8 cellular contexts compared by ENCODE assay signal in the genomic region with DNA sequence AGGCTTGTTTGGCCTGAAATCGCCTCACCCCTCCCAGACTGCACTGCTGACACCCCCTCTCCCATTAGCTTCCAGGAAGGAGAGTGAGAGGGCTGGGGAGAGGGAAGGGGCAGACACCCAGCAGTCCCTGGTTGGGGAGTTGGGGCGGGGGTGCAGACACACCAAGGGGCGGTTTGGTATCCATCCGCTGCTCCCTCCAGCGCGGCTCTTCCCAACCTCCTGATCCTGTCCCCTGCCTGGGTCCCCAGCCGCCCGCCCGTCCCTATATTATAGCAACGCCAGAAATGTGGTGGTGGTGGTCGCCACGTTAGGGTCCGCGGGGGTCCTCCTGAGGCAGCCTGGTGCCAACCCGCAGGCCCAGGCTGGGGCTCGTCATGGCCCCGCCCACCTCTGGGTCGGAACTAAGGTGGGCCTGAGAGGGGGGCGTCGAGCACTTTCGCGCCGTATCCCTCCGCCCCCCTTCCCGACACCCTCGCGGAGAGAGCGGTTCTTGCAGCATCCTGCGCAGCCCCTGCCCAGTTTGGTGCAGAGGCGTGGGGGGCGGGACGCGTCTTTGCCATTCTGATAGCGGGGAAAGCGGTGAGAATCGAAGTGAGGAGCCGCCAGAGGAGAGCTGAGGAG. TPM values are rescaled to one million over a fixed set of nuclear protein-coding genes. Genes with fewer than 3 reads are reported as not detected.
DNase-seq lines count a peak whose midpoint lies in the region; ATAC-seq lines count a peak whose summit lies in the region.
"Had no signal": no experiment of that assay in that cellular context is flagged by ENCODE, and none has a peak within 500 bp of the region (broad histone marks: within the 10 kb centered on the region; RNA-seq: fewer than 3 reads in every experiment).

No MANE protein-coding gene starts in this region.

- H3K4me1 ChIP-seq in iPS-18a (ENCODE audit: control insufficient read depth, low read depth, low read length): peaks cover 5% of the 10 kb centered on the region

- H3K36me3 Mint-ChIP-seq in activated T-helper 2 cell treated with anti-CD3 and anti-CD28 coated beads, Interferon-gamma antibody, Interleukin-2, Interleukin-4, amounts not matched to agents 10 μg/mL and 5 μg/mL and 100 μg/mL, durations not matched to agents 14 hours and 24 hours and 36 hours (ENCODE audit: low read depth): no peaks in the 10 kb centered on the region
- H3K36me3 Mint-ChIP-seq in stimulated activated naive B cell treated with anti-CD40 and anti-IgM and Interleukin-4, amounts not matched to agents 10 μg/mL and 1 μg/mL and 100 μg/mL, for 72 hours: no peaks in the 10 kb centered on the region

- H3K4me1 Mint-ChIP-seq in activated T-helper 2 cell treated with anti-CD3 and anti-CD28 coated beads, Interferon-gamma antibody, Interleukin-2, Interleukin-4, amounts not matched to agents 10 μg/mL and 5 μg/mL and 100 μg/mL, durations not matched to agents 14 hours and 24 hours and 36 hours (ENCODE audit: low read depth): no peaks in the 10 kb centered on the region
- peaks cover 2 to 6% of the 10 kb centered on the region in 2 donors for H3K4me1 Mint-ChIP-seq in stimulated activated naive B cell treated with anti-CD40 and anti-IgM and Interleukin-4, amounts not matched to agents 10 μg/mL and 1 μg/mL and 100 μg/mL, for 72 hours

- ATAC-seq in HG02981 (IDR thresholded peaks at IDR 0.05; ENCODE audit: unreplicated experiment): peak; percentile 37
- ATAC-seq in stimulated activated naive B cell treated with anti-CD40 and anti-IgM and Interleukin-4, amounts not matched to agents 10 μg/mL and 1 μg/mL and 100 μg/mL, for 72 hours (replicated peaks): peak; percentile 29 to 34
- no peak for ATAC-seq in GM18861 (IDR thresholded peaks at IDR 0.05; ENCODE audit: unreplicated experiment)
- no peak for ATAC-seq in GM18511 (IDR thresholded peaks at IDR 0.05; ENCODE audit: unreplicated experiment)

- H3K9me3 Mint-ChIP-seq in activated T-helper 2 cell treated with anti-CD3 and anti-CD28 coated beads, Interferon-gamma antibody, Interleukin-2, Interleukin-4, amounts not matched to agents 10 μg/mL and 5 μg/mL and 100 μg/mL, durations not matched to agents 14 hours and 24 hours and 36 hours: no peaks in the 10 kb centered on the region
- no peaks in the 10 kb centered on the region for H3K9me3 Mint-ChIP-seq in stimulated activated naive B cell treated with anti-CD40 and anti-IgM and Interleukin-4, amounts not matched to agents 10 μg/mL and 1 μg/mL and 100 μg/mL, for 72 hours

- no peak for DNase-seq in activated T-helper 2 cell treated with anti-CD3 and anti-CD28 coated beads, Interferon-gamma antibody, Interleukin-2, Interleukin-4, amounts not matched to agents 10 μg/mL and 5 μg/mL and 100 μg/mL, durations not matched to agents 14 hours and 24 hours and 36 hours (ENCODE audit: low spot score)
- no peak for DNase-seq in stimulated activated naive B cell treated with anti-CD40 and anti-IgM and Interleukin-4, amounts not matched to agents 10 μg/mL and 1 μg/mL and 100 μg/mL, for 72 hours
- DNase-seq in mucosa of gallbladder (ENCODE audit: low spot score): no peak

- H3K27me3 ChIP-seq in iPS-18a (ENCODE audit: control insufficient read depth, insufficient read depth, low read length): no peaks in the 10 kb centered on the region

- H3K36me3 ChIP-seq in iPS-18a (ENCODE audit: control insufficient read depth, low read depth, low read length): no peaks in the 10 kb centered on the region

- peak overlapping the region; percentile 62 for H3K4me3 ChIP-seq in iPS-18a (ENCODE audit: low read length)

- H3K27me3 Mint-ChIP-seq in activated T-helper 2 cell treated with anti-CD3 and anti-CD28 coated beads, Interferon-gamma antibody, Interleukin-2, Interleukin-4, amounts not matched to agents 10 μg/mL and 5 μg/mL and 100 μg/mL, durations not matched to agents 14 hours and 24 hours and 36 hours (ENCODE audit: low read depth): peaks cover 5% of the 10 kb centered on the region
- H3K27me3 Mint-ChIP-seq in stimulated activated naive B cell treated with anti-CD40 and anti-IgM and Interleukin-4, amounts not matched to agents 10 μg/mL and 1 μg/mL and 100 μg/mL, for 72 hours: peaks cover 20 to 24% of the 10 kb centered on the region in 2 donors

- peak overlapping the region; percentile 69 for H3K4me3 Mint-ChIP-seq in activated T-helper 2 cell treated with anti-CD3 and anti-CD28 coated beads, Interferon-gamma antibody, Interleukin-2, Interleukin-4, amounts not matched to agents 10 μg/mL and 5 μg/mL and 100 μg/mL, durations not matched to agents 14 hours and 24 hours and 36 hours (ENCODE audit: low read depth)
- peak overlapping the region; percentile 83 to 84 for H3K4me3 Mint-ChIP-seq in stimulated activated naive B cell treated with anti-CD40 and anti-IgM and Interleukin-4, amounts not matched to agents 10 μg/mL and 1 μg/mL and 100 μg/mL, for 72 hours

- peaks cover 12% of the 10 kb centered on the region for H3K9me3 ChIP-seq in iPS-18a (ENCODE audit: control insufficient read depth, low read depth, low read length)

- H3K27ac Mint-ChIP-seq in activated T-helper 2 cell treated with anti-CD3 and anti-CD28 coated beads, Interferon-gamma antibody, Interleukin-2, Interleukin-4, amounts not matched to agents 10 μg/mL and 5 μg/mL and 100 μg/mL, durations not matched to agents 14 hours and 24 hours and 36 hours: no peak overlapping the region
- no peak overlapping the region for H3K27ac Mint-ChIP-seq in stimulated activated naive B cell treated with anti-CD40 and anti-IgM and Interleukin-4, amounts not matched to agents 10 μg/mL and 1 μg/mL and 100 μg/mL, for 72 hours

- H3K27ac ChIP-seq in iPS-18a (ENCODE audit: low read length): no peak overlapping the region
- H3K27ac ChIP-seq: KMS-11 had no signal

- intact Hi-C loops in activated T-helper 2 cell treated with anti-CD3 and anti-CD28 coated beads, Interferon-gamma antibody, Interleukin-2, Interleukin-4, amounts not matched to agents 10 μg/mL and 5 μg/mL and 100 μg/mL, durations not matched to agents 14 hours and 24 hours and 36 hours (cut with micrococcal nuclease): no loop called here

- peak overlapping the region; percentile 56 for H3K9ac ChIP-seq in iPS-18a (ENCODE audit: low read length)
- H3K9ac ChIP-seq: KMS-11 had no signal

RNA-seq across cellular contexts. Expression of gene GPRASP3, which starts 25.1 kb away (rescaled TPM):
- total RNA-seq in activated T-helper 2 cell treated with anti-CD3 and anti-CD28 coated beads, Interferon-gamma antibody, Interleukin-2, Interleukin-4, amounts not matched to agents 10 μg/mL and 5 μg/mL and 100 μg/mL, durations not matched to agents 14 hours and 24 hours and 36 hours: 0.71 and 1.4 TPM in 2 replicates
- total RNA-seq in mucosa of gallbladder: 10.6 TPM

RNA-seq across cellular contexts. Expression of gene GPRASP2, which starts 33.4 kb away (rescaled TPM):
- total RNA-seq in activated T-helper 2 cell treated with anti-CD3 and anti-CD28 coated beads, Interferon-gamma antibody, Interleukin-2, Interleukin-4, amounts not matched to agents 10 μg/mL and 5 μg/mL and 100 μg/mL, durations not matched to agents 14 hours and 24 hours and 36 hours: 0.23 and 0.32 TPM in 2 replicates
- total RNA-seq in mucosa of gallbladder: 13.4 TPM

Comparison
In these comparisons a context has a peak if more than half of its experiments do, and no peak if none do; other contexts are left out.
1. ATAC-seq: peak in HG02981 (single experiment) and stimulated activated naive B cell treated with anti-CD40 and anti-IgM and Interleukin-4, amounts not matched to agents 10 μg/mL and 1 μg/mL and 100 μg/mL, for 72 hours (2 of 2); none in GM18861 (single experiment) and GM18511 (single experiment).
2. RNA of gene GPRASP2, which starts 33.4 kb away (total RNA-seq): 13.4 TPM in mucosa of gallbladder (single experiment); 0.23 to 0.32 TPM in activated T-helper 2 cell treated with anti-CD3 and anti-CD28 coated beads, Interferon-gamma antibody, Interleukin-2, Interleukin-4, amounts not matched to agents 10 μg/mL and 5 μg/mL and 100 μg/mL, durations not matched to agents 14 hours and 24 hours and 36 hours; every median in the first group is over 10 times any median in the second.